Comparison of ENCODE assay signal across 6 cellular contexts in the genomic region with DNA sequence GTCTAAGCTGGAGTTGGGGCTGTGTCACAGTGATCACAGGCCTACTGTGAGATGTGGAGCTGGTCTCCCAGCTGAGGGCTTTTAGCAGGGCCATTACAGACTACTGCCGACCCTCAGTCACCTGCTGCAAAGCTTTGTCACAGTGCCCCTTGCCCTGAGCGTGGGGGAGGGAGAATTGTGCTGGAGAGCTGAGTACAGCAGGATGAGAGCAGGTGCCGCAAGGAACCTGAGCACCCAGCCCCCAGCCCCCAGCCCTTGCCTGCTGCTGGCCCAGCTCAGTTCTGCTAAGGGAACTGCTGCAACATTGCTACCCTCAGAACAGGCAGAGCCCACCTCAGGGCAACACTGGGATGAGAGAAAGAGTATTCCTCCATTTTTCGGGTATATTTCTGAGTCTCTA.
"Had no signal": no experiment of that assay in that cellular context is flagged by ENCODE, and none has a peak within 500 bp of the region (broad histone marks: within the 10 kb centered on the region; RNA-seq: fewer than 3 reads in every experiment).

No MANE protein-coding gene starts in this region.

- ATAC-seq: GM23338, K562 had no signal

- H3K4me3 Mint-ChIP-seq: GM23338, H9 had no signal

- H3K4me3 ChIP-seq: GM23338, K562 had no signal

- H3K27ac Mint-ChIP-seq: GM23338, H9 had no signal

- DNase-seq: H9, HCEC 1CT, IMR-90, KG1 had no signal
